ENCODE assay signal across 28 cellular contexts in the genomic region with DNA sequence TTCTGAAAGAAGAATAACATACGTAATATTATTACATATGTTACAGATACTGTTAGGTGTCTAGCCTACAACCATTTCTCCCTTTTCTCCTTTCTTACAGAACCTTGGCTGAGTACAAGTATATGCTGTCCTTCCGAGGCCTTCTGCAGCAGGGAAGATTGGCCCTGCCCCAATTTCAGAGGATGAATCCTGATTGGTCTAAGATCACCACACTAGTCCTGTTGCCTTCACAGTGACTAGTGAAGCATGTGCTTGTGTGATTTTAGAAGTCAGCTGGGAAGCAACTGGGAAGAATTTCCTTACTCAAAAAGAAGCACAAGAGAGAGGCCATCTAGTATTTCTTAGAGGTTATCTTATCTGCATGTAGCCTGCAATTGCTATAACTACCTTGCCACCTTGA. TPM values are rescaled to one million over a fixed set of nuclear protein-coding genes. Genes with fewer than 3 reads are reported as not detected.
DNase-seq lines count a peak whose midpoint lies in the region; ATAC-seq and TF ChIP-seq lines count a peak whose summit lies in the region.
"Had no signal": no experiment of that assay in that cellular context is flagged by ENCODE, and none has a peak within 500 bp of the region (broad histone marks: within the 10 kb centered on the region; RNA-seq: fewer than 3 reads in every experiment).

No MANE protein-coding gene starts in this region.

- no peaks in the 10 kb centered on the region for H3K9me3 ChIP-seq in CD4-positive, alpha-beta T cell (ENCODE audit: control insufficient read depth, low read length)
- H3K9me3 ChIP-seq: HAP-1, left lung, mucosa of descending colon, stomach had no signal

- H3K4me1 Mint-ChIP-seq in CD4-positive, alpha-beta T cell (ENCODE audit: low read depth), result no peaks in the 10 kb centered on the region
- H3K4me1 Mint-ChIP-seq: activated naive CD8-positive, alpha-beta T cell treated with anti-CD3 and anti-CD28 coated beads, Interleukin-2, amount 50 U/mL, for 24 hours had no signal

- no peaks in the 10 kb centered on the region for H3K36me3 Mint-ChIP-seq in CD4-positive, alpha-beta T cell (ENCODE audit: low read depth)
- H3K36me3 Mint-ChIP-seq: CD8-positive, alpha-beta T cell; type B pancreatic cell had no signal

- H3K27me3 Mint-ChIP-seq in CD4-positive, alpha-beta T cell, result peaks cover 36% of the 10 kb centered on the region
- H3K27me3 Mint-ChIP-seq: dendritic cell treated with granulocyte-macrophage colony-stimulating factor and Interleukin-4, amounts not matched to agents 40 ng/mL and 50 ng/mL, for 4 days had no signal

- ATAC-seq in SK-N-SH treated with all-trans-retinoic acid at 6 μM for 48 hours, result no peak
- ATAC-seq in CD4-positive, alpha-beta T cell (ENCODE audit: poor library complexity), result no peak
- ATAC-seq: activated naive CD8-positive, alpha-beta T cell treated with anti-CD3 and anti-CD28 coated beads, Interleukin-2, amount 50 U/mL, for 24 hours; CD8-positive, alpha-beta T cell; left lung; mucosa of descending colon had no signal

- H3K4me3 Mint-ChIP-seq in CD4-positive, alpha-beta T cell, result no peak overlapping the region
- H3K4me3 Mint-ChIP-seq: activated naive CD8-positive, alpha-beta T cell treated with anti-CD3 and anti-CD28 coated beads, Interleukin-2, amount 50 U/mL, for 24 hours; CD8-positive, alpha-beta T cell; dendritic cell treated with granulocyte-macrophage colony-stimulating factor and Interleukin-4, amounts not matched to agents 40 ng/mL and 50 ng/mL, for 4 days; type B pancreatic cell had no signal

- DNase-seq in Daoy (ENCODE audit: low read depth), result peak; percentile 16
- peak; percentile 13 for DNase-seq in HT1080 (ENCODE audit: low read depth)
- peak; percentile 35 for DNase-seq in choroid plexus epithelial cell (ENCODE audit: low read depth)
- peak; percentile 18 for DNase-seq in kidney epithelial cell (ENCODE audit: low read depth)
- DNase-seq in OCI-M1 (lab: John Stamatoyannopoulos, UW), result no peak
- DNase-seq in CD4-positive, alpha-beta T cell, result no peak
- no peak for DNase-seq in activated CD4-positive, alpha-beta T cell treated with anti-CD3 and anti-CD28 coated beads for 1 hour
- DNase-seq: activated CD4-positive, alpha-beta T cell treated with anti-CD3 and anti-CD28 coated beads, Interleukin-2, amount 50 U/mL, for 4 hours; activated effector memory CD4-positive, alpha-beta T cell treated with anti-CD3 and anti-CD28 coated beads, Interleukin-2, amount 50 U/mL, for 16 hours; activated naive CD8-positive, alpha-beta T cell treated with anti-CD3 and anti-CD28 coated beads, Interleukin-2, amount 50 U/mL, for 24 hours; brain microvascular endothelial cell; CD8-positive, alpha-beta T cell; left lung; mucosa of descending colon; NCI-H146; NCI-H2171; NCI-H526; SIG-M5; stimulated activated CD4-positive, alpha-beta T cell treated with anti-CD3 and anti-CD28 coated beads, Interleukin-4, amount 100 ng/mL, for 24 hours; stomach had no signal

- H3K4me3 ChIP-seq in choroid plexus epithelial cell (ENCODE audit: low read depth, low read length) (no peak overlapping the region), kidney epithelial cell (ENCODE audit: low read depth, low read length) (no peak overlapping the region)
- H3K4me3 ChIP-seq: HAP-1, left lung, mucosa of descending colon, smooth muscle cell, stomach had no signal

- no peak overlapping the region for H3K27ac ChIP-seq in CD4-positive, alpha-beta T cell (ENCODE audit: low read depth, low read length)
- H3K27ac ChIP-seq: brain microvascular endothelial cell, HL-60, left lung, stomach, VCaP had no signal

- no peaks in the 10 kb centered on the region for H3K27me3 ChIP-seq in kidney epithelial cell (ENCODE audit: control insufficient read depth, insufficient read depth, low read length)
- peaks cover 4% of the 10 kb centered on the region for H3K27me3 ChIP-seq in CD4-positive, alpha-beta T cell (ENCODE audit: control insufficient read depth, insufficient read depth, low read length)
- H3K27me3 ChIP-seq: brain microvascular endothelial cell, left lung, stomach had no signal

- no peaks in the 10 kb centered on the region for H3K9me3 Mint-ChIP-seq in CD4-positive, alpha-beta T cell
- H3K9me3 Mint-ChIP-seq: activated naive CD8-positive, alpha-beta T cell treated with anti-CD3 and anti-CD28 coated beads, Interleukin-2, amount 50 U/mL, for 24 hours; CD8-positive, alpha-beta T cell; dendritic cell treated with granulocyte-macrophage colony-stimulating factor and Interleukin-4, amounts not matched to agents 40 ng/mL and 50 ng/mL, for 4 days; type B pancreatic cell had no signal

- H3K27ac Mint-ChIP-seq in CD4-positive, alpha-beta T cell, result no peak overlapping the region
- H3K27ac Mint-ChIP-seq: activated naive CD8-positive, alpha-beta T cell treated with anti-CD3 and anti-CD28 coated beads, Interleukin-2, amount 50 U/mL, for 24 hours; CD8-positive, alpha-beta T cell; dendritic cell treated with granulocyte-macrophage colony-stimulating factor and Interleukin-4, amounts not matched to agents 40 ng/mL and 50 ng/mL, for 4 days; type B pancreatic cell had no signal

- no peaks in the 10 kb centered on the region for H3K36me3 ChIP-seq in kidney epithelial cell (ENCODE audit: control insufficient read depth, insufficient read depth, low read length)
- H3K36me3 ChIP-seq: brain microvascular endothelial cell, HAP-1, left lung, stomach had no signal

- intact Hi-C loops in CD4-positive, alpha-beta T cell (cut with DNase I, micrococcal nuclease), result no loop called here

- TF ChIP-seq CTCF in choroid plexus epithelial cell (conservative IDR thresholded peaks at IDR 0.05; ENCODE audit: low read depth, low read length) (no peak), kidney epithelial cell (IDR thresholded peaks at IDR 0.05; ENCODE audit: insufficient read depth, low read length, poor library complexity, severe bottlenecking) (no peak)
- TF ChIP-seq CTCF in CD4-positive, alpha-beta T cell (IDR thresholded peaks at IDR 0.05), result no peak

- POLR2A ChIA-PET in CD4-positive, alpha-beta T cell (lab: Charles Lee), result no interaction called here

- CTCF ChIA-PET in CD4-positive, alpha-beta T cell (lab: Charles Lee), result no interaction called here

TF ChIP-seq in SK-N-SH treated with all-trans-retinoic acid at 6 μM for 48 hours, 23 proteins besides CTCF, POLR2A, EP300 and RAD21:
- TF ChIP-seq TCF4 (CRISPR knock-in tag; IDR thresholded peaks at IDR 0.05; ENCODE audit: borderline replicate concordance), result no peak
- TF ChIP-seq ZFP30 (CRISPR knock-in tag; IDR thresholded peaks at IDR 0.05), result no peak
- TF ChIP-seq ZNF8 (CRISPR knock-in tag; IDR thresholded peaks at IDR 0.05), result no peak
- TF ChIP-seq, protein P1, sequence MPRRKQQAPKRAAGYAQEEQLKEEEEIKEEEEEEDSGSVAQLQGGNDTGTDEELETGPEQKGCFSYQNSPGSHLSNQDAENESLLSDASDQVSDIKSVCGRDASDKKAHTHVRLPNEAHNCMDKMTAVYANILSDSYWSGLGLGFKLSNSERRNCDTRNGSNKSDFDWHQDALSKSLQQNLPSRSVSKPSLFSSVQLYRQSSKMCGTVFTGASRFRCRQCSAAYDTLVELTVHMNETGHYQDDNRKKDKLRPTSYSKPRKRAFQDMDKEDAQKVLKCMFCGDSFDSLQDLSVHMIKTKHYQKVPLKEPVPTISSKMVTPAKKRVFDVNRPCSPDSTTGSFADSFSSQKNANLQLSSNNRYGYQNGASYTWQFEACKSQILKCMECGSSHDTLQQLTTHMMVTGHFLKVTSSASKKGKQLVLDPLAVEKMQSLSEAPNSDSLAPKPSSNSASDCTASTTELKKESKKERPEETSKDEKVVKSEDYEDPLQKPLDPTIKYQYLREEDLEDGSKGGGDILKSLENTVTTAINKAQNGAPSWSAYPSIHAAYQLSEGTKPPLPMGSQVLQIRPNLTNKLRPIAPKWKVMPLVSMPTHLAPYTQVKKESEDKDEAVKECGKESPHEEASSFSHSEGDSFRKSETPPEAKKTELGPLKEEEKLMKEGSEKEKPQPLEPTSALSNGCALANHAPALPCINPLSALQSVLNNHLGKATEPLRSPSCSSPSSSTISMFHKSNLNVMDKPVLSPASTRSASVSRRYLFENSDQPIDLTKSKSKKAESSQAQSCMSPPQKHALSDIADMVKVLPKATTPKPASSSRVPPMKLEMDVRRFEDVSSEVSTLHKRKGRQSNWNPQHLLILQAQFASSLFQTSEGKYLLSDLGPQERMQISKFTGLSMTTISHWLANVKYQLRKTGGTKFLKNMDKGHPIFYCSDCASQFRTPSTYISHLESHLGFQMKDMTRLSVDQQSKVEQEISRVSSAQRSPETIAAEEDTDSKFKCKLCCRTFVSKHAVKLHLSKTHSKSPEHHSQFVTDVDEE (CRISPR knock-in tag; IDR thresholded peaks at IDR 0.05), result no peak
- no peak for TF ChIP-seq ISL1 (CRISPR knock-in tag; IDR thresholded peaks at IDR 0.05)
- no peak for TF ChIP-seq PPARA (CRISPR knock-in tag; IDR thresholded peaks at IDR 0.05; ENCODE audit: borderline replicate concordance)

RNA-seq across cellular contexts. Expression of a gene that starts 30.6 kb away (rescaled TPM):
- total RNA-seq in Daoy (2014; rRNA removed; shearing (Covaris generic)), result 7.4 and 10.0 TPM in 2 replicates
- 5.3 and 10.9 TPM in 2 replicates for total RNA-seq in HT1080 (2014; rRNA removed; shearing (Covaris generic))
- 1.8 and 2.3 TPM in 2 replicates for polyA plus RNA-seq in HT1080 (2015; cell fraction: cytosol; rRNA removed)
- 5.5 and 5.8 TPM in 2 replicates for polyA plus RNA-seq in HT1080 (2015; cell fraction: nucleus; rRNA removed)
- total RNA-seq in kidney epithelial cell, result 12.4 and 12.6 TPM in 2 replicates
- not detected for total RNA-seq in CD4-positive, alpha-beta T cell
- total RNA-seq: CD8-positive, alpha-beta T cell; T-helper 1 cell treated with Interleukin-12 subunit alpha and Interleukin-12 subunit beta and Interleukin-4 antibody, amounts not matched to agents 30 ng/mL and 1 ng/mL, for 36 hours had no signal
- polyA plus RNA-seq: smooth muscle cell had no signal

Comparison
In these comparisons a context has a peak if more than half of its experiments do, and no peak if none do; other contexts are left out.
1. DNase-seq: peak in Daoy (single experiment), HT1080 (single experiment), choroid plexus epithelial cell (single experiment) and kidney epithelial cell (single experiment); none in OCI-M1 (single experiment), CD4-positive, alpha-beta T cell (0 of 10) and activated CD4-positive, alpha-beta T cell treated with anti-CD3 and anti-CD28 coated beads for 1 hour (single experiment).